Comparison of ENCODE assay signal across 20 cellular contexts in the genomic region with DNA sequence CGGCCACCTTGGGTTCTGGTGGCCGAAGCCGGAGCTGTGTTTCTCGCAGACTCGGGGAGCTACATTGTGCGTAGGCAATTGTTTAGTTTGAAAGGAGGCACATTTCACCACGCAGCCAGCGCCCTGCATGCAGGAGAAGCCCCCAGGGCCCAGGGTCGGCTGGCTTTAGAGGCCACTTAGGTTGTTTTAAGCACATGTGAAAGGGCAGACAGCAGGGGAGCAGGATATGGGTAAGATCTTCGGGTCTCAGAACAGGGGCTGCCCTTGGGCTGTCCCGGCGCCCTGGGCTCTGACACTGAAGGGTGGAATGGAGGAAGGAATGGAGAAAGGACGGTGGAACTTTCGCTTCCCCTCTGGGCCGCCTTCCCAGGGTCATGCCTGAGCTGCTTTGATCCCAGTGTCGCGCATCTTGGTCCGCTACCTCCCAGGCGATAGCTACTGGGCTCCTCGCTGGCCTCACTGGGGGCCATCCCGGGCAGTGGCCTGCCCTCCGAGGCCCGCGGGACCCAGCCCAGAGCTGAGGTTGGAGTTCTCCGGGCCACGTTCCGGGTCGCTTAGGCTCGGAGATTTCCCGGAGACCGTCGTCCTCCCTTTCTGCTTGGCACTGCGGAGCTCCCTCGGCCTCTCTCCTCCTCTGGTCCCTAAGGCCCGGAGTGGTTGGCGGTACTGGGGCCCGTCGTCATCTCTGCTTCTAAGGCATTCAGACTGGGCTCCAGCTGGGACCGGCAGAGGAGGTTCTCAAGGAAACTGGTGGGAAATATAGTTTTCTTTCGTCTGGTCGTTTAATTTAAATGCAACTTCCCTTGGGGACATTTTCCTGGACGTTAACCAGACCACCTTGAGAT. TPM values are rescaled to one million over a fixed set of nuclear protein-coding genes. Genes with fewer than 3 reads are reported as not detected.
DNase-seq lines count a peak whose midpoint lies in the region; ATAC-seq and FAIRE-seq lines count a peak whose summit lies in the region.
"Had no signal": no experiment of that assay in that cellular context is flagged by ENCODE, and none has a peak within 500 bp of the region (broad histone marks: within the 10 kb centered on the region; RNA-seq: fewer than 3 reads in every experiment).

No MANE protein-coding gene starts in this region.

- H3K9me3 Mint-ChIP-seq in activated naive CD8-positive, alpha-beta T cell (ENCODE audit: low read depth), result peaks cover 5% of the 10 kb centered on the region
- H3K9me3 Mint-ChIP-seq in activated naive CD8-positive, alpha-beta T cell treated with anti-CD3 and anti-CD28 coated beads, Interleukin-2, amount 50 U/mL, for 24 hours, result no peaks in the 10 kb centered on the region
- H3K9me3 Mint-ChIP-seq in activated T-helper 17 cell treated with anti-CD3 and anti-CD28 coated beads, Interleukin-2, amount 50 U/mL, for 72 hours, result no peaks in the 10 kb centered on the region
- no peaks in the 10 kb centered on the region for H3K9me3 Mint-ChIP-seq in stimulated activated naive CD8-positive, alpha-beta T cell treated with anti-CD3 and anti-CD28 coated beads, Interleukin-15, amount 100 ng/mL, for 72 hours
- H3K9me3 Mint-ChIP-seq: T-cell had no signal

- no peaks in the 10 kb centered on the region for H3K36me3 Mint-ChIP-seq in activated naive CD8-positive, alpha-beta T cell
- no peaks in the 10 kb centered on the region for H3K36me3 Mint-ChIP-seq in activated naive CD8-positive, alpha-beta T cell treated with anti-CD3 and anti-CD28 coated beads, Interleukin-2, amount 50 U/mL, for 24 hours (ENCODE audit: low read depth)
- H3K36me3 Mint-ChIP-seq in activated T-helper 17 cell treated with anti-CD3 and anti-CD28 coated beads, Interleukin-2, amount 50 U/mL, for 72 hours (ENCODE audit: low read depth), result peaks cover 8% of the 10 kb centered on the region
- H3K36me3 Mint-ChIP-seq: T-cell had no signal

- FAIRE-seq in HTR-8/SVneo (lab: Jason Lieb, UNC), result no peak
- FAIRE-seq: GM12891 had no signal

- no peak for DNase-seq in activated naive CD8-positive, alpha-beta T cell treated with anti-CD3 and anti-CD28 coated beads, Interleukin-2, amount 50 U/mL, for 24 hours
- peak; percentile 63 for DNase-seq in iPS-NIHi7 (ENCODE audit: extremely low spot score)
- DNase-seq in stimulated activated naive CD8-positive, alpha-beta T cell treated with anti-CD3 and anti-CD28 coated beads, Interleukin-15, amount 100 ng/mL, for 72 hours, result no peak
- no peak for DNase-seq in HCEC 1CT
- no peak for DNase-seq in HTR-8/SVneo (ENCODE audit: insufficient read length, low spot score)
- DNase-seq: activated CD4-positive, alpha-beta T cell treated with anti-CD3 and anti-CD28 coated beads, Interleukin-2, amount 50 U/mL, for 1 hour; activated gamma-delta T cell treated with Interleukin-2 at 50 U/mL for 16 hours; DND-41; heart right ventricle; NCI-H1417 treated with DMSO at 0.1 percent for 48 hours; NCI-H510A; posterior cingulate gyrus; stimulated activated CD4-positive, alpha-beta T cell treated with anti-CD3 and anti-CD28 coated beads, Interleukin-2, amount 100 ng/mL, for 24 hours; T-cell had no signal

- peak overlapping the region; percentile 75 for H3K4me3 Mint-ChIP-seq in activated naive CD8-positive, alpha-beta T cell
- H3K4me3 Mint-ChIP-seq in activated naive CD8-positive, alpha-beta T cell treated with anti-CD3 and anti-CD28 coated beads, Interleukin-2, amount 50 U/mL, for 24 hours, result no peak overlapping the region
- peak overlapping the region; percentile 34 for H3K4me3 Mint-ChIP-seq in activated T-helper 17 cell treated with anti-CD3 and anti-CD28 coated beads, Interleukin-2, amount 50 U/mL, for 72 hours
- H3K4me3 Mint-ChIP-seq in stimulated activated naive CD8-positive, alpha-beta T cell treated with anti-CD3 and anti-CD28 coated beads, Interleukin-15, amount 100 ng/mL, for 72 hours, result peak overlapping the region; percentile 4 to 42

- H3K4me1 Mint-ChIP-seq in activated naive CD8-positive, alpha-beta T cell (ENCODE audit: low read depth), result peaks cover 42% of the 10 kb centered on the region
- H3K4me1 Mint-ChIP-seq in activated naive CD8-positive, alpha-beta T cell treated with anti-CD3 and anti-CD28 coated beads, Interleukin-2, amount 50 U/mL, for 24 hours, result peaks cover 36% of the 10 kb centered on the region
- H3K4me1 Mint-ChIP-seq in activated T-helper 17 cell treated with anti-CD3 and anti-CD28 coated beads, Interleukin-2, amount 50 U/mL, for 72 hours, result peaks cover 12% of the 10 kb centered on the region
- H3K4me1 Mint-ChIP-seq in stimulated activated naive CD8-positive, alpha-beta T cell treated with anti-CD3 and anti-CD28 coated beads, Interleukin-15, amount 100 ng/mL, for 72 hours, result peaks cover 68% of the 10 kb centered on the region

- peaks cover 44% of the 10 kb centered on the region for H3K27me3 Mint-ChIP-seq in activated naive CD8-positive, alpha-beta T cell
- H3K27me3 Mint-ChIP-seq in activated naive CD8-positive, alpha-beta T cell treated with anti-CD3 and anti-CD28 coated beads, Interleukin-2, amount 50 U/mL, for 24 hours, result peaks cover 86% of the 10 kb centered on the region
- H3K27me3 Mint-ChIP-seq in activated T-helper 17 cell treated with anti-CD3 and anti-CD28 coated beads, Interleukin-2, amount 50 U/mL, for 72 hours, result peaks cover 67% of the 10 kb centered on the region
- peaks cover 94% of the 10 kb centered on the region for H3K27me3 Mint-ChIP-seq in stimulated activated naive CD8-positive, alpha-beta T cell treated with anti-CD3 and anti-CD28 coated beads, Interleukin-15, amount 100 ng/mL, for 72 hours

- no peak for ATAC-seq in activated naive CD8-positive, alpha-beta T cell treated with anti-CD3 and anti-CD28 coated beads, Interleukin-2, amount 50 U/mL, for 24 hours
- no peak for ATAC-seq in activated T-helper 17 cell treated with anti-CD3 and anti-CD28 coated beads, Interleukin-2, amount 50 U/mL, for 72 hours (replicated peaks)
- no peak for ATAC-seq in stimulated activated naive CD8-positive, alpha-beta T cell treated with anti-CD3 and anti-CD28 coated beads, Interleukin-15, amount 100 ng/mL, for 72 hours
- ATAC-seq in GM21786 (IDR thresholded peaks at IDR 0.05; ENCODE audit: unreplicated experiment), result no peak

- H3K27ac Mint-ChIP-seq in activated naive CD8-positive, alpha-beta T cell, result no peak overlapping the region
- H3K27ac Mint-ChIP-seq in activated naive CD8-positive, alpha-beta T cell treated with anti-CD3 and anti-CD28 coated beads, Interleukin-2, amount 50 U/mL, for 24 hours, result no peak overlapping the region
- no peak overlapping the region for H3K27ac Mint-ChIP-seq in activated T-helper 17 cell treated with anti-CD3 and anti-CD28 coated beads, Interleukin-2, amount 50 U/mL, for 72 hours
- H3K27ac Mint-ChIP-seq in stimulated activated naive CD8-positive, alpha-beta T cell treated with anti-CD3 and anti-CD28 coated beads, Interleukin-15, amount 100 ng/mL, for 72 hours, result peak overlapping the region in 1 of 2 donors; percentile 48

RNA-seq across cellular contexts. Expression of a gene that starts 4.3 kb away (rescaled TPM):
- under 1 TPM; 0.13 to 0.35 TPM for total RNA-seq in activated T-helper 17 cell treated with anti-CD3 and anti-CD28 coated beads, Interleukin-2, amount 50 U/mL, for 72 hours
- total RNA-seq: cardiac muscle cell, mesenteric fat pad had no signal

RNA-seq across cellular contexts. Expression of a gene that starts 51.3 kb away (rescaled TPM):
- total RNA-seq in activated T-helper 17 cell treated with anti-CD3 and anti-CD28 coated beads, Interleukin-2, amount 50 U/mL, for 72 hours, result 10 to 100 TPM; 11.2 to 18.5 TPM
